In genomic region chr16:68298312-68298711, GRCh38 we compare ENCODE assay signal across 14 cellular contexts. TPM values are rescaled to one million over a fixed set of nuclear protein-coding genes. Genes with fewer than 3 reads are reported as not detected.
A peak's percentile ranks its signal among the peaks of the same experiment; 100 is the strongest.
DNase-seq lines count a peak whose midpoint lies in the region; ATAC-seq, FAIRE-seq and TF ChIP-seq lines count a peak whose summit lies in the region.
"Had no signal": no experiment of that assay in that cellular context is flagged by ENCODE, and none has a peak within 500 bp of the region (broad histone marks: within the 10 kb centered on the region; RNA-seq: fewer than 3 reads in every experiment).

No MANE protein-coding gene starts in this region.

- TF ChIP-seq CTCF in HepG2 (CRISPR knock-in tag; IDR thresholded peaks at IDR 0.05) (no peak), right lobe of liver (IDR thresholded peaks at IDR 0.05) (no peak), adrenal gland (IDR thresholded peaks at IDR 0.05) (no peak), transverse colon (IDR thresholded peaks at IDR 0.05) (no peak), glutamatergic neuron (IDR thresholded peaks at IDR 0.05; ENCODE audit: partially characterized antibody, unreplicated experiment) (no peak)

- TF ChIP-seq EP300 in HepG2 (IDR thresholded peaks at IDR 0.05; ENCODE audit: low read depth in 2 of 2, low read length in 2 of 2), result no peak
- no peak for TF ChIP-seq EP300 in HepG2 (CRISPR knock-in tag; IDR thresholded peaks at IDR 0.05; ENCODE audit: borderline replicate concordance)
- TF ChIP-seq EP300 in transverse colon (IDR thresholded peaks at IDR 0.05; ENCODE audit: low read depth), result no peak

- H3K4me2 ChIP-seq in HepG2 (ENCODE audit: low read depth, low read length) (no peak overlapping the region), mesenchymal stem cell (ENCODE audit: low read length, poor library complexity, severe bottlenecking) (no peak overlapping the region)

- ATAC-seq in HepG2 (peak; percentile 15), right lobe of liver (no peak), HG03354 (IDR thresholded peaks at IDR 0.05; ENCODE audit: poor library complexity, severe bottlenecking, unreplicated experiment) (no peak)

- H3K18ac ChIP-seq in mesenchymal stem cell (ENCODE audit: low read depth in 1 of 2, low read length in 2 of 2), result no peak overlapping the region

- H4K8ac ChIP-seq in mesenchymal stem cell (ENCODE audit: low read length), result no peak overlapping the region

- no peak for TF ChIP-seq RAD21 in HepG2 (CRISPR knock-in tag; IDR thresholded peaks at IDR 0.05)

- peak overlapping the region; percentile 87 for H2AK5ac ChIP-seq in mesenchymal stem cell (ENCODE audit: low read length, severe bottlenecking)

- no peak overlapping the region for H4K91ac ChIP-seq in mesenchymal stem cell (ENCODE audit: low read length)

- no peak for FAIRE-seq in HepG2 (lab: Jason Lieb, UNC)
- FAIRE-seq: endometrium had no signal

- H3K79me2 ChIP-seq in HepG2 (ENCODE audit: insufficient read depth, low read length), result no peaks in the 10 kb centered on the region

- in situ Hi-C loops in HepG2 (cut with HindIII; ENCODE audit: extremely low pct_ligation_motif_present, low pct_unique_long_range_greater_than_20kb) (no loop called here), transverse colon (cut with MboI; ENCODE audit: low pct_ligation_motif_present in 1 of 4, low pct_unique_long_range_greater_than_20kb in 1 of 4, low sequenced_read_pairs in 3 of 4) (no loop called here)

- CTCF ChIA-PET in HepG2 (lab: Yijun Ruan, JAX; ENCODE audit: low intra/inter-chr PET ratio, low total read pairs), result no interaction called here

- no peak overlapping the region for H3K27ac Mint-ChIP-seq in glutamatergic neuron (ENCODE audit: unreplicated experiment)
- H3K27ac Mint-ChIP-seq: progenitor cell of endocrine pancreas had no signal

- H3K4me1 ChIP-seq in HepG2 (ENCODE audit: insufficient read depth, low read length), result peaks cover 37% of the 10 kb centered on the region
- no peaks in the 10 kb centered on the region for H3K4me1 ChIP-seq in right lobe of liver
- peaks cover 26 to 39% of the 10 kb centered on the region in 2 donors for H3K4me1 ChIP-seq in adrenal gland (replicated peaks in 1 of 2)
- H3K4me1 ChIP-seq in mesenchymal stem cell (ENCODE audit: control insufficient read depth, insufficient read depth, low read depth, low read length), result peaks cover 15% of the 10 kb centered on the region
- H3K4me1 ChIP-seq in transverse colon, result peaks cover 0 to 7% (median 3%) of the 10 kb centered on the region in 4 donors
- H3K4me1 ChIP-seq: BE2C had no signal

- H3K9ac ChIP-seq in HepG2 (ENCODE audit: insufficient read depth, low read depth, low read length) (no peak overlapping the region), mesenchymal stem cell (ENCODE audit: low read length) (peak overlapping the region; percentile 66)

- no peaks in the 10 kb centered on the region for H3K27me3 ChIP-seq in HepG2 (ENCODE audit: control insufficient read depth in 1 of 2, insufficient read depth in 2 of 2, low read length in 2 of 2)
- no peaks in the 10 kb centered on the region for H3K27me3 ChIP-seq in right lobe of liver
- H3K27me3 ChIP-seq in adrenal gland, result no peaks in the 10 kb centered on the region
- no peaks in the 10 kb centered on the region for H3K27me3 ChIP-seq in mesenchymal stem cell (ENCODE audit: control insufficient read depth in 1 of 2, insufficient read depth in 1 of 2, low read length in 2 of 2)
- no peaks in the 10 kb centered on the region for H3K27me3 ChIP-seq in transverse colon
- H3K27me3 ChIP-seq: BE2C had no signal

- POLR2A ChIA-PET in HepG2 (lab: Yijun Ruan, JAX), result interaction anchor here (1.6 to 5.9 kb wide), 4 partner anchors 13 to 33 kb away, joined by 5 to 60 read pairs (median 11); partner anchors contain the start of genes PRMT7 and SLC7A6OS

- no peak overlapping the region for H3K4me3 Mint-ChIP-seq in glutamatergic neuron (ENCODE audit: unreplicated experiment)

- TF ChIP-seq POLR2A in HepG2 (IDR thresholded peaks at IDR 0.05; ENCODE audit: insufficient read depth in 1 of 2, low read depth in 2 of 2, low read length in 2 of 2) (no peak), right lobe of liver (IDR thresholded peaks at IDR 0.05) (no peak), adrenal gland (IDR thresholded peaks at IDR 0.05) (no peak), transverse colon (IDR thresholded peaks at IDR 0.05) (no peak)

- no peak overlapping the region for H2BK12ac ChIP-seq in mesenchymal stem cell (ENCODE audit: low read length in 2 of 2)

- peaks cover 34% of the 10 kb centered on the region for H3K79me1 ChIP-seq in mesenchymal stem cell (replicated peaks; ENCODE audit: low read length, poor library complexity, severe bottlenecking)

- peaks cover 6% of the 10 kb centered on the region for H3K36me3 Mint-ChIP-seq in glutamatergic neuron (ENCODE audit: unreplicated experiment)

- no peak overlapping the region for H2BK15ac ChIP-seq in mesenchymal stem cell (ENCODE audit: low read depth, poor library complexity, severe bottlenecking)

- H3K36me3 ChIP-seq in HepG2 (replicated peaks in 1 of 2; ENCODE audit: control insufficient read depth in 1 of 2, insufficient read depth in 2 of 2, low read length in 2 of 2) (peaks cover 54 to 96% of the 10 kb centered on the region in 2 experiments), right lobe of liver (peaks cover 0 to 38% (median 19%) of the 10 kb centered on the region in 4 donors), adrenal gland (replicated peaks in 1 of 2) (peaks cover 0 to 84% of the 10 kb centered on the region in 2 donors), mesenchymal stem cell (ENCODE audit: control insufficient read depth in 1 of 2, insufficient read depth in 2 of 2, low read depth in 1 of 2, low read length in 2 of 2) (peaks cover 46 to 93% of the 10 kb centered on the region in 2 experiments), transverse colon (peaks cover 0 to 63% (median 26%) of the 10 kb centered on the region in 4 donors)

- H4K20me1 ChIP-seq in HepG2 (ENCODE audit: insufficient read depth, low read length), result 0 out of 2 replicates have a peak, but pooled peaks cover 2% of the 10 kb centered on the region

- 92% methylated on average over 3 of the region's 3 CpGs for WGBS in HepG2 (ENCODE audit: low lambda C conversion rate)
- WGBS in right lobe of liver (ENCODE audit: insufficient coverage, low coverage, low lambda C conversion rate, missing lambda C conversion rate), result 38% methylated on average over 2 of the region's 3 CpGs
- 66 to 90% (median 74%) methylated on average over 2 to 3 of the region's 3 CpGs for WGBS in adrenal gland, 4 donors
- 94% methylated on average over 3 of the region's 3 CpGs for WGBS in mesenchymal stem cell
- WGBS in transverse colon (ENCODE audit: low coverage in 1 of 2), 2 donors, result 86% methylated on average over 3 of the region's 3 CpGs; no CpG with 5 or more reads in 1 of the 2 donors

- no peak overlapping the region for H2BK120ac ChIP-seq in mesenchymal stem cell (ENCODE audit: low read depth, low read length)

- no peak overlapping the region for H3K4ac ChIP-seq in mesenchymal stem cell (ENCODE audit: low read depth in 1 of 2, low read length in 2 of 2)

- peaks cover 4% of the 10 kb centered on the region for H3K9me3 Mint-ChIP-seq in glutamatergic neuron (ENCODE audit: unreplicated experiment)

- H3K4me3 ChIP-seq in HepG2 (replicated peaks in 1 of 3; ENCODE audit: insufficient read depth in 1 of 3, low read depth in 2 of 3, low read length in 3 of 3) (no peak overlapping the region), right lobe of liver (no peak overlapping the region), adrenal gland (no peak overlapping the region), mesenchymal stem cell (ENCODE audit: insufficient read depth in 1 of 2, low read depth in 1 of 2, low read length in 2 of 2) (no peak overlapping the region), transverse colon (no peak overlapping the region)

- intact Hi-C loops in HepG2 (cut with micrococcal nuclease; ENCODE audit: unreplicated experiment) (loop anchor here (2.0 kb wide), 1 partner anchor 34 kb away; the partner anchor contains the start of gene SLC7A6), right lobe of liver (cut with DNase I) (no loop called here), adrenal gland (cut with DNase I) (no loop called here), transverse colon (cut with DNase I; ENCODE audit: low total_unique reads) (no loop called here)

- DNase-seq in HepG2 (ENCODE audit: low spot score) (no peak), right lobe of liver (no peak), adrenal gland (no peak), mesenchymal stem cell (no peak), transverse colon (no peak), glutamatergic neuron (no peak), activated T-cell treated with anti-CD3 and anti-CD28 coated beads for 4 hours (no peak)
- DNase-seq: BE2C; NCI-H510A; stimulated activated CD4-positive, alpha-beta T cell treated with anti-CD3 and anti-CD28 coated beads, Interleukin-4, amount 100 ng/mL, for 24 hours; stimulated activated naive CD4-positive, alpha-beta T cell treated with Interleukin-2 at 50 U/mL for 16 hours had no signal

- no TSS peak for BruUV-seq in HepG2 (replicated peaks; lab: Mats Ljungman, UMichigan)

- H3K23ac ChIP-seq in mesenchymal stem cell (ENCODE audit: low read length in 2 of 2), result no peak overlapping the region

- H2BK5ac ChIP-seq in mesenchymal stem cell (ENCODE audit: low read depth, low read length, poor library complexity, severe bottlenecking), result no peak overlapping the region

- peaks cover 10% of the 10 kb centered on the region for H3K27me3 Mint-ChIP-seq in glutamatergic neuron (ENCODE audit: unreplicated experiment)
- H3K27me3 Mint-ChIP-seq: progenitor cell of endocrine pancreas had no signal

- no peaks in the 10 kb centered on the region for H3K4me1 Mint-ChIP-seq in glutamatergic neuron (ENCODE audit: low read depth, unreplicated experiment)

- H3K27ac ChIP-seq in HepG2 (ENCODE audit: extremely low read length, insufficient read depth, low read length), result peak overlapping the region; percentile 28
- H3K27ac ChIP-seq in right lobe of liver, result no peak overlapping the region
- H3K27ac ChIP-seq in adrenal gland, result peak overlapping the region; percentile 55 to 85 (median 77)
- H3K27ac ChIP-seq in mesenchymal stem cell (ENCODE audit: low read length, poor library complexity, severe bottlenecking), result peak overlapping the region; percentile 73
- peak overlapping the region; percentile 19 to 52 (median 28) for H3K27ac ChIP-seq in transverse colon

- H3K14ac ChIP-seq in mesenchymal stem cell (ENCODE audit: low read length in 2 of 2), result no peak overlapping the region

- H3K9me3 ChIP-seq in HepG2 (ENCODE audit: low read length) (no peaks in the 10 kb centered on the region), right lobe of liver (no peaks in the 10 kb centered on the region), adrenal gland (replicated peaks in 1 of 3) (no peaks in the 10 kb centered on the region), mesenchymal stem cell (ENCODE audit: control insufficient read depth, low read length) (no peaks in the 10 kb centered on the region), transverse colon (no peaks in the 10 kb centered on the region)
- H3K9me3 ChIP-seq: BE2C had no signal

- H2AFZ ChIP-seq in HepG2 (ENCODE audit: low read length) (no peak overlapping the region), mesenchymal stem cell (ENCODE audit: low read depth, low read length) (no peak overlapping the region)

RNA-seq across cellular contexts. Expression of gene SLC7A6OS, which starts 12.4 kb away (rescaled TPM):
- total RNA-seq in HepG2 (2016; rRNA removed; fragmentation: Illumina TruSeq; extraction: Trizol) (21.5 and 21.6 TPM in 2 replicates), right lobe of liver (1 to 10 TPM; 4.0 to 5.4 (median 4.8) TPM), adrenal gland (10 to 100 TPM in 7 of 8 donors, 1 to 10 TPM in 1; 9.4 to 17.8 (median 13.8) TPM), transverse colon (10 to 100 TPM in 3 of 4 donors, 1 to 10 TPM in 1; 7.8 to 49.0 (median 15.3) TPM), glutamatergic neuron (ENCODE audit: unreplicated experiment) (25.2 TPM)
- total RNA-seq in HepG2 (2016; cell fraction: cytosol; rRNA removed; fragmentation: Illumina TruSeq; extraction: Trizol; ENCODE audit: low read depth), result 4.2 and 5.7 TPM in 2 replicates
- total RNA-seq in HepG2 (2016; cell fraction: insoluble cytoplasmic fraction; rRNA removed; fragmentation: Illumina TruSeq; extraction: Trizol), result 19.7 and 21.7 TPM in 2 replicates
- 8.6 and 9.1 TPM in 2 replicates for total RNA-seq in HepG2 (2016; cell fraction: membrane; rRNA removed; fragmentation: Illumina TruSeq; extraction: Trizol)
- 28.4 and 34.8 TPM in 2 replicates for total RNA-seq in HepG2 (2016; cell fraction: nucleus; rRNA removed; fragmentation: Illumina TruSeq; extraction: Trizol)
- polyA plus RNA-seq in HepG2 (2011; rRNA removed) (11.2 and 12.5 TPM in 2 replicates), adrenal gland (10 to 100 TPM in 1 of 3 donors, 1 to 10 TPM in 2; 5.7 to 14.6 (median 8.4) TPM)
- polyA plus RNA-seq in HepG2 (2011; cell fraction: cytosol; rRNA removed), result 6.1 and 9.0 TPM in 2 replicates
- polyA plus RNA-seq in HepG2 (2011; cell fraction: nucleus; rRNA removed), result 22.2 and 25.4 TPM in 2 replicates
- 12.1 and 13.5 TPM in 2 replicates for polyA plus RNA-seq in HepG2 (2012)
- 2.2 and 2.4 TPM in 2 replicates for polyA plus RNA-seq in HepG2 (2016; cell fraction: cytosol; fragmentation: Illumina TruSeq; extraction: Trizol; ENCODE audit: low read depth)
- 19.5 and 20.3 TPM in 2 replicates for polyA plus RNA-seq in HepG2 (2016; cell fraction: insoluble cytoplasmic fraction; fragmentation: Illumina TruSeq; extraction: Trizol; ENCODE audit: low read depth)
- 4.3 and 4.5 TPM in 2 replicates for polyA plus RNA-seq in HepG2 (2016; cell fraction: membrane; fragmentation: Illumina TruSeq; extraction: Trizol; ENCODE audit: low read depth)
- polyA plus RNA-seq in HepG2 (2016; cell fraction: nucleus; fragmentation: Illumina TruSeq; extraction: Trizol; ENCODE audit: insufficient read depth, low read depth), result 37.7 and 42.1 TPM in 2 replicates
- polyA minus RNA-seq in HepG2 (2011; rRNA and poly(A)+ RNA removed; ENCODE audit: low replicate concordance), result 8.8 and 15.1 TPM in 2 replicates
- polyA minus RNA-seq in HepG2 (2011; cell fraction: cytosol; rRNA and poly(A)+ RNA removed), result 4.7 and 4.9 TPM in 2 replicates
- polyA minus RNA-seq in HepG2 (2011; cell fraction: nucleus; rRNA and poly(A)+ RNA removed), result 26.7 and 28.5 TPM in 2 replicates
- polyA plus RNA-seq in mesenchymal stem cell (2013, experiment 1 of 2), result 7.0 TPM
- polyA plus RNA-seq in mesenchymal stem cell (2013, experiment 2 of 2), result 7.0 TPM

RNA-seq across cellular contexts. Expression of gene PRMT7, which starts 12.5 kb away (rescaled TPM):
- total RNA-seq in HepG2 (2016; rRNA removed; fragmentation: Illumina TruSeq; extraction: Trizol) (46.7 and 55.0 TPM in 2 replicates), right lobe of liver (10 to 100 TPM; 13.1 to 28.3 (median 21.1) TPM), adrenal gland (10 to 100 TPM; 30.0 to 52.1 (median 39.9) TPM), transverse colon (100 to 1,000 TPM in 1 of 4 donors, 10 to 100 TPM in 3; 20.6 to 115 (median 38.5) TPM), glutamatergic neuron (ENCODE audit: unreplicated experiment) (62.7 TPM)
- 9.5 and 12.3 TPM in 2 replicates for total RNA-seq in HepG2 (2016; cell fraction: cytosol; rRNA removed; fragmentation: Illumina TruSeq; extraction: Trizol; ENCODE audit: low read depth)
- total RNA-seq in HepG2 (2016; cell fraction: insoluble cytoplasmic fraction; rRNA removed; fragmentation: Illumina TruSeq; extraction: Trizol), result 45.8 and 52.4 TPM in 2 replicates
- 18.9 and 20.2 TPM in 2 replicates for total RNA-seq in HepG2 (2016; cell fraction: membrane; rRNA removed; fragmentation: Illumina TruSeq; extraction: Trizol)
- total RNA-seq in HepG2 (2016; cell fraction: nucleus; rRNA removed; fragmentation: Illumina TruSeq; extraction: Trizol), result 51.3 and 66.0 TPM in 2 replicates
- polyA plus RNA-seq in HepG2 (2011; rRNA removed) (47.5 and 53.5 TPM in 2 replicates), adrenal gland (100 to 1,000 TPM in 2 of 3 donors, 10 to 100 TPM in 1; 45.3 to 141 (median 111) TPM)
- polyA plus RNA-seq in HepG2 (2011; cell fraction: cytosol; rRNA removed), result 35.5 and 39.1 TPM in 2 replicates
- 268 and 334 TPM in 2 replicates for polyA plus RNA-seq in HepG2 (2011; cell fraction: nucleus; rRNA removed)
- 28.1 and 39.6 TPM in 2 replicates for polyA plus RNA-seq in HepG2 (2012)
- polyA plus RNA-seq in HepG2 (2016; cell fraction: cytosol; fragmentation: Illumina TruSeq; extraction: Trizol; ENCODE audit: low read depth), result 4.3 and 4.6 TPM in 2 replicates
- polyA plus RNA-seq in HepG2 (2016; cell fraction: insoluble cytoplasmic fraction; fragmentation: Illumina TruSeq; extraction: Trizol; ENCODE audit: low read depth), result 36.4 and 39.2 TPM in 2 replicates
- polyA plus RNA-seq in HepG2 (2016; cell fraction: membrane; fragmentation: Illumina TruSeq; extraction: Trizol; ENCODE audit: low read depth), result 6.8 and 7.1 TPM in 2 replicates
- 109 and 112 TPM in 2 replicates for polyA plus RNA-seq in HepG2 (2016; cell fraction: nucleus; fragmentation: Illumina TruSeq; extraction: Trizol; ENCODE audit: insufficient read depth, low read depth)
- polyA minus RNA-seq in HepG2 (2011; rRNA and poly(A)+ RNA removed; ENCODE audit: low replicate concordance), result 105 and 173 TPM in 2 replicates
- polyA minus RNA-seq in HepG2 (2011; cell fraction: cytosol; rRNA and poly(A)+ RNA removed), result 15.1 and 21.0 TPM in 2 replicates
- 89.8 and 99.8 TPM in 2 replicates for polyA minus RNA-seq in HepG2 (2011; cell fraction: nucleus; rRNA and poly(A)+ RNA removed)
- 14.6 TPM for polyA plus RNA-seq in mesenchymal stem cell (2013, experiment 1 of 2)
- polyA plus RNA-seq in mesenchymal stem cell (2013, experiment 2 of 2), result 14.7 TPM

RNA-seq across cellular contexts. Expression of gene SLC7A6, which starts 34.0 kb away (rescaled TPM):
- 25.4 and 35.8 TPM in 2 replicates for total RNA-seq in HepG2 (2016; rRNA removed; fragmentation: Illumina TruSeq; extraction: Trizol)
- total RNA-seq in HepG2 (2016; cell fraction: cytosol; rRNA removed; fragmentation: Illumina TruSeq; extraction: Trizol; ENCODE audit: low read depth), result 116 and 121 TPM in 2 replicates
- 25.1 and 35.3 TPM in 2 replicates for total RNA-seq in HepG2 (2016; cell fraction: insoluble cytoplasmic fraction; rRNA removed; fragmentation: Illumina TruSeq; extraction: Trizol)
- total RNA-seq in HepG2 (2016; cell fraction: membrane; rRNA removed; fragmentation: Illumina TruSeq; extraction: Trizol), result 38.4 and 41.5 TPM in 2 replicates
- 53.5 and 62.4 TPM in 2 replicates for total RNA-seq in HepG2 (2016; cell fraction: nucleus; rRNA removed; fragmentation: Illumina TruSeq; extraction: Trizol)
- 67.4 and 70.8 TPM in 2 replicates for polyA plus RNA-seq in HepG2 (2011; rRNA removed)
- 38.1 and 42.5 TPM in 2 replicates for polyA plus RNA-seq in HepG2 (2011; cell fraction: cytosol; rRNA removed)
- 195 and 234 TPM in 2 replicates for polyA plus RNA-seq in HepG2 (2011; cell fraction: nucleus; rRNA removed)
- polyA plus RNA-seq in HepG2 (2012), result 29.8 and 35.6 TPM in 2 replicates
- 4.5 and 5.9 TPM in 2 replicates for polyA plus RNA-seq in HepG2 (2016; cell fraction: cytosol; fragmentation: Illumina TruSeq; extraction: Trizol; ENCODE audit: low read depth)
- polyA plus RNA-seq in HepG2 (2016; cell fraction: insoluble cytoplasmic fraction; fragmentation: Illumina TruSeq; extraction: Trizol; ENCODE audit: low read depth), result 17.5 and 18.7 TPM in 2 replicates
- polyA plus RNA-seq in HepG2 (2016; cell fraction: membrane; fragmentation: Illumina TruSeq; extraction: Trizol; ENCODE audit: low read depth), result 8.7 and 9.5 TPM in 2 replicates
- 86.8 and 104 TPM in 2 replicates for polyA plus RNA-seq in HepG2 (2016; cell fraction: nucleus; fragmentation: Illumina TruSeq; extraction: Trizol; ENCODE audit: insufficient read depth, low read depth)
- polyA minus RNA-seq in HepG2 (2011; rRNA and poly(A)+ RNA removed; ENCODE audit: low replicate concordance), result 346 and 374 TPM in 2 replicates
- polyA minus RNA-seq in HepG2 (2011; cell fraction: cytosol; rRNA and poly(A)+ RNA removed), result 39.3 and 39.6 TPM in 2 replicates
- 114 and 135 TPM in 2 replicates for polyA minus RNA-seq in HepG2 (2011; cell fraction: nucleus; rRNA and poly(A)+ RNA removed)
- total RNA-seq in right lobe of liver, result 1 to 10 TPM; 1.6 to 9.6 (median 4.5) TPM
- 10 to 100 TPM; 17.0 to 54.7 (median 25.0) TPM for total RNA-seq in adrenal gland
- polyA plus RNA-seq in adrenal gland, result 10 to 100 TPM; 14.8 to 22.2 (median 19.6) TPM
- polyA plus RNA-seq in mesenchymal stem cell (2013, experiment 1 of 2), result 27.0 TPM
- 34.1 TPM for polyA plus RNA-seq in mesenchymal stem cell (2013, experiment 2 of 2)
- total RNA-seq in transverse colon, result 100 to 1,000 TPM in 1 of 4 donors, 10 to 100 TPM in 3; 20.6 to 145 (median 31.4) TPM
- 78.1 TPM for total RNA-seq in glutamatergic neuron (ENCODE audit: unreplicated experiment)

RNA-seq across cellular contexts. Expression of gene PLA2G15, which starts 53.1 kb away (rescaled TPM):
- total RNA-seq in HepG2 (2016; rRNA removed; fragmentation: Illumina TruSeq; extraction: Trizol) (9.9 and 14.4 TPM in 2 replicates), right lobe of liver (10 to 100 TPM in 5 of 6 experiments, 1 to 10 TPM in 1; 9.7 to 21.2 (median 13.7) TPM), adrenal gland (10 to 100 TPM; 13.4 to 37.1 (median 28.8) TPM), transverse colon (10 to 100 TPM in 3 of 4 donors, 1 to 10 TPM in 1; 9.6 to 18.2 (median 15.0) TPM), glutamatergic neuron (ENCODE audit: unreplicated experiment) (11.9 TPM)
- total RNA-seq in HepG2 (2016; cell fraction: cytosol; rRNA removed; fragmentation: Illumina TruSeq; extraction: Trizol; ENCODE audit: low read depth), result 1.6 and 1.9 TPM in 2 replicates
- 8.0 and 15.5 TPM in 2 replicates for total RNA-seq in HepG2 (2016; cell fraction: insoluble cytoplasmic fraction; rRNA removed; fragmentation: Illumina TruSeq; extraction: Trizol)
- total RNA-seq in HepG2 (2016; cell fraction: membrane; rRNA removed; fragmentation: Illumina TruSeq; extraction: Trizol), result 4.8 and 5.1 TPM in 2 replicates
- 16.6 and 20.9 TPM in 2 replicates for total RNA-seq in HepG2 (2016; cell fraction: nucleus; rRNA removed; fragmentation: Illumina TruSeq; extraction: Trizol)
- polyA plus RNA-seq in HepG2 (2011; rRNA removed) (23.7 and 30.2 TPM in 2 replicates), adrenal gland (10 to 100 TPM in 2 of 3 donors, 1 to 10 TPM in 1; 6.0 to 18.2 (median 13.6) TPM)
- polyA plus RNA-seq in HepG2 (2011; cell fraction: cytosol; rRNA removed), result 18.0 and 24.3 TPM in 2 replicates
- polyA plus RNA-seq in HepG2 (2011; cell fraction: nucleus; rRNA removed), result 25.8 and 28.3 TPM in 2 replicates
- polyA plus RNA-seq in HepG2 (2012), result 14.5 and 15.3 TPM in 2 replicates
- polyA plus RNA-seq in HepG2 (2016; cell fraction: cytosol; fragmentation: Illumina TruSeq; extraction: Trizol; ENCODE audit: low read depth), result 1.2 and 1.8 TPM in 2 replicates
- 8.4 and 8.8 TPM in 2 replicates for polyA plus RNA-seq in HepG2 (2016; cell fraction: insoluble cytoplasmic fraction; fragmentation: Illumina TruSeq; extraction: Trizol; ENCODE audit: low read depth)
- polyA plus RNA-seq in HepG2 (2016; cell fraction: membrane; fragmentation: Illumina TruSeq; extraction: Trizol; ENCODE audit: low read depth), result 2.6 and 3.5 TPM in 2 replicates
- polyA plus RNA-seq in HepG2 (2016; cell fraction: nucleus; fragmentation: Illumina TruSeq; extraction: Trizol; ENCODE audit: insufficient read depth, low read depth), result 29.5 and 29.9 TPM in 2 replicates
- 18.7 and 48.3 TPM in 2 replicates for polyA minus RNA-seq in HepG2 (2011; rRNA and poly(A)+ RNA removed; ENCODE audit: low replicate concordance)
- 13.9 and 15.8 TPM in 2 replicates for polyA minus RNA-seq in HepG2 (2011; cell fraction: cytosol; rRNA and poly(A)+ RNA removed)
- polyA minus RNA-seq in HepG2 (2011; cell fraction: nucleus; rRNA and poly(A)+ RNA removed), result 5.9 and 8.5 TPM in 2 replicates
- polyA plus RNA-seq in mesenchymal stem cell (2013, experiment 1 of 2), result 26.1 TPM
- 25.9 TPM for polyA plus RNA-seq in mesenchymal stem cell (2013, experiment 2 of 2)

Comparison
In these comparisons a context has a peak if more than half of its experiments do, and no peak if none do; other contexts are left out.
1. H3K27ac ChIP-seq: peak in HepG2 (single experiment), adrenal gland (5 of 5), mesenchymal stem cell (single experiment) and transverse colon (4 of 4); none in right lobe of liver (0 of 3).